28 cellular contexts compared by ENCODE assay signal in the genomic region with DNA sequence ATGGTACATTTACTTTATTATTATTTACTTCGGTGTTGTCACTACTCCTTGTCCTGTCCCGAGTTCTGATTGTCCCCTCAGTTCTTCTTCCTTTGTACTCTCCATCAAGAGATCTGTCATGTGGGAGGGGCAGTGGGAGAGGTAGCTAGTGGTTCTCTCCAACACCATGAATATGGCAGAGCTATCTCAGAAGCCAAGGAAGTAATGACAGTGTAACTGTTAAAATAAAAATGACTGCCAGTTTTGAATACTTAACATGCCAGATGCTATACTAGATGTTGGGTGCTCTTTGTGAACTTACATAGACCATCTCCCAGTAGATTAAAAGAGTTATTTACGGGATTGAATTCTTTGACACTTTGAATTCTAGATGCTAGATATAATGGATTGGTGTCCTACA.
"Had no signal": no experiment of that assay in that cellular context is flagged by ENCODE, and none has a peak within 500 bp of the region (broad histone marks: within the 10 kb centered on the region; RNA-seq: fewer than 3 reads in every experiment).

No MANE protein-coding gene starts in this region.

- ATAC-seq: activated naive CD4-positive, alpha-beta T cell treated with anti-CD3 and anti-CD28 coated beads, Interleukin-2, amount 50 U/mL, for 72 hours; activated T-cell treated with anti-CD3 and anti-CD28 coated beads, Interleukin-2, amount 50 U/mL, for 4 hours; body of pancreas had no signal

- DNase-seq: activated B cell treated with CpG ODN at 0.5 μM for 24 hours; activated CD4-positive, alpha-beta memory T cell treated with anti-CD3 and anti-CD28 coated beads for 36 hours; activated CD4-positive, alpha-beta T cell treated with anti-CD3 and anti-CD28 coated beads for 4 hours; activated CD4-positive, alpha-beta T cell treated with anti-CD3 and anti-CD28 coated beads, Interleukin-2, amount 50 U/mL, for 1 hour; activated CD4-positive, CD25-positive, alpha-beta regulatory T cell treated with anti-CD3 and anti-CD28 coated beads, Interleukin-2, amount 50 U/mL, for 72 hours; activated CD8-positive, alpha-beta memory T cell treated with anti-CD3 and anti-CD28 coated beads, Interleukin-2, amount 50 U/mL, for 4 hours; activated effector memory CD4-positive, alpha-beta T cell treated with anti-CD3 and anti-CD28 coated beads, Interleukin-2, amount 50 U/mL, for 16 hours; activated naive CD4-positive, alpha-beta T cell; activated T-cell treated with anti-CD3 and anti-CD28 coated beads for 4 hours; activated T-cell treated with anti-CD3 and anti-CD28 coated beads, Interleukin-2, amount 50 U/mL, for 4 hours; adrenal gland; body of pancreas; Karpas-422; KBM-7; NCI-H1105; NCI-H1436; NCI-H1694; NCI-H1930; NCI-H2081 treated with DMSO at 0.1 percent for 48 hours; NCI-H345; NCI-H524 treated with DMSO at 0.1 percent for 48 hours; Right ventricle myocardium superior; SW 1271; T-helper 2 cell; T-helper 9 cell had no signal

- H3K27ac Mint-ChIP-seq: activated B cell treated with CpG ODN at 0.5 μM for 24 hours; activated CD4-positive, alpha-beta memory T cell treated with anti-CD3 and anti-CD28 coated beads for 36 hours; activated naive CD4-positive, alpha-beta T cell treated with anti-CD3 and anti-CD28 coated beads, Interleukin-2, amount 50 U/mL, for 72 hours had no signal

- H3K4me3 ChIP-seq: adrenal gland, body of pancreas, breast epithelium had no signal

- H3K36me3 ChIP-seq: adrenal gland, breast epithelium had no signal

- H3K9me3 ChIP-seq: adrenal gland, body of pancreas, breast epithelium had no signal

- H3K9me3 Mint-ChIP-seq: activated naive CD4-positive, alpha-beta T cell treated with anti-CD3 and anti-CD28 coated beads, Interleukin-2, amount 50 U/mL, for 72 hours had no signal

- H3K4me3 Mint-ChIP-seq: activated B cell treated with CpG ODN at 0.5 μM for 24 hours; activated CD4-positive, alpha-beta memory T cell treated with anti-CD3 and anti-CD28 coated beads for 36 hours; activated T-cell treated with anti-CD3 and anti-CD28 coated beads, Interleukin-2, amount 50 U/mL, for 4 hours had no signal

- H3K27me3 ChIP-seq: adrenal gland, body of pancreas, breast epithelium had no signal

- H3K4me1 ChIP-seq: adrenal gland, body of pancreas, breast epithelium had no signal

- H3K27me3 Mint-ChIP-seq: activated B cell treated with CpG ODN at 0.5 μM for 24 hours; activated CD4-positive, alpha-beta memory T cell treated with anti-CD3 and anti-CD28 coated beads for 36 hours had no signal

- H3K27ac ChIP-seq: adrenal gland, body of pancreas, breast epithelium, VCaP had no signal
